In genomic region chr17:36816889-36817288, GRCh38 we compare ENCODE assay signal across 20 cellular contexts.
A peak's percentile ranks its signal among the peaks of the same experiment; 100 is the strongest.
DNase-seq lines count a peak whose midpoint lies in the region; TF ChIP-seq lines count a peak whose summit lies in the region.
"Had no signal": no experiment of that assay in that cellular context is flagged by ENCODE, and none has a peak within 500 bp of the region (broad histone marks: within the 10 kb centered on the region; RNA-seq: fewer than 3 reads in every experiment).

No MANE protein-coding gene starts in this region.

- H3K9ac ChIP-seq in NT2/D1 (ENCODE audit: insufficient read length, low read depth): peak overlapping the region; percentile 21

- H3K4me3 ChIP-seq in NT2/D1 (ENCODE audit: insufficient read length, low read depth): no peak overlapping the region
- H3K4me3 ChIP-seq: Peyer's patch, SJCRH30 had no signal

- H3K36me3 Mint-ChIP-seq in progenitor cell of endocrine pancreas (ENCODE audit: insufficient read depth): no peaks in the 10 kb centered on the region
- no peaks in the 10 kb centered on the region for H3K36me3 Mint-ChIP-seq in activated CD4-positive, alpha-beta T cell treated with anti-CD3 and anti-CD28 coated beads, Interleukin-2, amount 10 ng/mL, durations not matched to agents 24 days and 14 days (ENCODE audit: low read depth)

- intact Hi-C loops in activated CD4-positive, alpha-beta T cell treated with anti-CD3 and anti-CD28 coated beads, Interleukin-2, amount 10 ng/mL, durations not matched to agents 24 days and 14 days (cut with micrococcal nuclease): no loop called here

- H3K4me3 Mint-ChIP-seq in progenitor cell of endocrine pancreas (ENCODE audit: low read depth): no peak overlapping the region
- H3K4me3 Mint-ChIP-seq in activated CD4-positive, alpha-beta T cell treated with anti-CD3 and anti-CD28 coated beads, Interleukin-2, amount 10 ng/mL, durations not matched to agents 24 days and 14 days: no peak overlapping the region

- peaks cover 34% of the 10 kb centered on the region for H3K4me1 Mint-ChIP-seq in progenitor cell of endocrine pancreas (ENCODE audit: low read depth)
- H3K4me1 Mint-ChIP-seq in activated CD4-positive, alpha-beta T cell treated with anti-CD3 and anti-CD28 coated beads, Interleukin-2, amount 10 ng/mL, durations not matched to agents 24 days and 14 days: no peaks in the 10 kb centered on the region

- no peaks in the 10 kb centered on the region for H3K9me3 Mint-ChIP-seq in progenitor cell of endocrine pancreas (ENCODE audit: low read depth)
- H3K9me3 Mint-ChIP-seq in activated CD4-positive, alpha-beta T cell treated with anti-CD3 and anti-CD28 coated beads, Interleukin-2, amount 10 ng/mL, durations not matched to agents 24 days and 14 days: no peaks in the 10 kb centered on the region

- TF ChIP-seq CTCF in progenitor cell of endocrine pancreas (IDR thresholded peaks at IDR 0.05; ENCODE audit: unreplicated experiment): no peak

- H3K27me3 ChIP-seq in NT2/D1 (ENCODE audit: insufficient read depth, insufficient read length): peaks cover 10% of the 10 kb centered on the region
- H3K27me3 ChIP-seq: Peyer's patch had no signal

- H3K36me3 ChIP-seq in NT2/D1 (ENCODE audit: insufficient read depth, insufficient read length, low read length): no peaks in the 10 kb centered on the region
- H3K36me3 ChIP-seq: Peyer's patch, SJCRH30 had no signal

- H3K4me1 ChIP-seq in NT2/D1 (ENCODE audit: insufficient read depth, insufficient read length): peaks cover 4% of the 10 kb centered on the region
- H3K4me1 ChIP-seq: Peyer's patch, SJCRH30 had no signal

- peaks cover 39% of the 10 kb centered on the region for H3K27me3 Mint-ChIP-seq in progenitor cell of endocrine pancreas
- peaks cover 40% of the 10 kb centered on the region for H3K27me3 Mint-ChIP-seq in activated CD4-positive, alpha-beta T cell treated with anti-CD3 and anti-CD28 coated beads, Interleukin-2, amount 10 ng/mL, durations not matched to agents 24 days and 14 days

- H3K9me3 ChIP-seq in NT2/D1 (ENCODE audit: insufficient read depth, low read length): no peaks in the 10 kb centered on the region
- H3K9me3 ChIP-seq: Peyer's patch, SJCRH30 had no signal

- H3K27ac Mint-ChIP-seq in progenitor cell of endocrine pancreas: peak overlapping the region; percentile 78
- no peak overlapping the region for H3K27ac Mint-ChIP-seq in activated CD4-positive, alpha-beta T cell treated with anti-CD3 and anti-CD28 coated beads, Interleukin-2, amount 10 ng/mL, durations not matched to agents 24 days and 14 days

- DNase-seq in NCI-H345 (lab: John Stamatoyannopoulos, UW): peak; percentile 7
- no peak for DNase-seq in NCI-H345 treated with DMSO at 0.1 percent for 48 hours (lab: John Stamatoyannopoulos, UW; ENCODE audit: unreplicated experiment)
- DNase-seq in NT2/D1 (ENCODE audit: low read depth, low spot score): no peak
- peak; percentile 35 for DNase-seq in mesenteric fat pad (ENCODE audit: low spot score)
- no peak for DNase-seq in progenitor cell of endocrine pancreas (ENCODE audit: low spot score, unreplicated experiment)
- no peak for DNase-seq in activated T-cell treated with anti-CD3 and anti-CD28 coated beads, Interleukin-2, amount 50 U/mL, for 48 hours
- DNase-seq in activated CD4-positive, alpha-beta T cell treated with anti-CD3 and anti-CD28 coated beads, Interleukin-2, amount 10 ng/mL, durations not matched to agents 24 days and 14 days: no peak
- DNase-seq in NCI-H1092 (lab: John Stamatoyannopoulos, UW): no peak
- DNase-seq: 8988T, EL, GF-D8, H7, KG1, NCI-H1105 treated with DMSO at 0.1 percent for 48 hours, NCI-H2029 treated with DMSO at 0.1 percent for 48 hours, NCI-H2171 treated with DMSO at 0.1 percent for 48 hours, NCI-H446 treated with DMSO at 0.1 percent for 48 hours, NCI-H526 treated with DMSO at 0.1 percent for 48 hours, Peyer's patch, SJCRH30 had no signal

Comparison
In these comparisons a context has a peak if more than half of its experiments do, and no peak if none do; other contexts are left out.
1. DNase-seq: peak in NCI-H345 (single experiment) and mesenteric fat pad (single experiment); none in NCI-H345 treated with DMSO at 0.1 percent for 48 hours (single experiment), NT2/D1 (single experiment), progenitor cell of endocrine pancreas (single experiment), activated T-cell treated with anti-CD3 and anti-CD28 coated beads, Interleukin-2, amount 50 U/mL, for 48 hours (0 of 2), activated CD4-positive, alpha-beta T cell treated with anti-CD3 and anti-CD28 coated beads, Interleukin-2, amount 10 ng/mL, durations not matched to agents 24 days and 14 days (single experiment) and NCI-H1092 (single experiment).